2 cellular contexts compared by ENCODE assay signal in genomic region chr1:40894455-40894854, GRCh38.
TF ChIP-seq lines count a peak whose summit lies in the region.

No MANE protein-coding gene starts in this region.

TF ChIP-seq in HepG2, 621 proteins besides CTCF, POLR2A, EP300 and RAD21:
- no peak for TF ChIP-seq ZNF816 (CRISPR knock-in tag; IDR thresholded peaks at IDR 0.05; ENCODE audit: borderline replicate concordance)
- peak; percentile 99 for TF ChIP-seq ZNF841 (CRISPR knock-in tag; IDR thresholded peaks at IDR 0.05; ENCODE audit: borderline replicate concordance)

TF ChIP-seq in K562, 482 proteins besides CTCF, POLR2A, EP300 and RAD21:
- TF ChIP-seq, protein P1, sequence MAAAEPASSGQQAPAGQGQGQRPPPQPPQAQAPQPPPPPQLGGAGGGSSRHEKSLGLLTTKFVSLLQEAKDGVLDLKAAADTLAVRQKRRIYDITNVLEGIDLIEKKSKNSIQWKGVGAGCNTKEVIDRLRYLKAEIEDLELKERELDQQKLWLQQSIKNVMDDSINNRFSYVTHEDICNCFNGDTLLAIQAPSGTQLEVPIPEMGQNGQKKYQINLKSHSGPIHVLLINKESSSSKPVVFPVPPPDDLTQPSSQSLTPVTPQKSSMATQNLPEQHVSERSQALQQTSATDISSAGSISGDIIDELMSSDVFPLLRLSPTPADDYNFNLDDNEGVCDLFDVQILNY (CRISPR knock-in tag; IDR thresholded peaks at IDR 0.05), result no peak
- TF ChIP-seq ZNF224 (CRISPR knock-in tag; IDR thresholded peaks at IDR 0.05), result no peak
- TF ChIP-seq, protein P2, sequence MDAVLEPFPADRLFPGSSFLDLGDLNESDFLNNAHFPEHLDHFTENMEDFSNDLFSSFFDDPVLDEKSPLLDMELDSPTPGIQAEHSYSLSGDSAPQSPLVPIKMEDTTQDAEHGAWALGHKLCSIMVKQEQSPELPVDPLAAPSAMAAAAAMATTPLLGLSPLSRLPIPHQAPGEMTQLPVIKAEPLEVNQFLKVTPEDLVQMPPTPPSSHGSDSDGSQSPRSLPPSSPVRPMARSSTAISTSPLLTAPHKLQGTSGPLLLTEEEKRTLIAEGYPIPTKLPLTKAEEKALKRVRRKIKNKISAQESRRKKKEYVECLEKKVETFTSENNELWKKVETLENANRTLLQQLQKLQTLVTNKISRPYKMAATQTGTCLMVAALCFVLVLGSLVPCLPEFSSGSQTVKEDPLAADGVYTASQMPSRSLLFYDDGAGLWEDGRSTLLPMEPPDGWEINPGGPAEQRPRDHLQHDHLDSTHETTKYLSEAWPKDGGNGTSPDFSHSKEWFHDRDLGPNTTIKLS (IDR thresholded peaks at IDR 0.05; ENCODE audit: borderline replicate concordance, low read depth), result no peak
- TF ChIP-seq ZNF280A (IDR thresholded peaks at IDR 0.05; ENCODE audit: low read depth, partially characterized antibody), result peak; percentile 11
- TF ChIP-seq CXXC5 (CRISPR knock-in tag; IDR thresholded peaks at IDR 0.05), result no peak
- TF ChIP-seq NBN (IDR thresholded peaks at IDR 0.05; ENCODE audit: low read depth), result no peak
- no peak for TF ChIP-seq ZNF408 (CRISPR knock-in tag; IDR thresholded peaks at IDR 0.05; ENCODE audit: low read depth)
- no peak for TF ChIP-seq ZFX (CRISPR knock-in tag; IDR thresholded peaks at IDR 0.05)
- TF ChIP-seq SNRNP70 (optimal IDR thresholded peaks at IDR 0.05; ENCODE audit: low read depth, low read length), result no peak
TF ChIP-seq in K562: peak in this region for 1.
